ENCODE assay signal across 22 cellular contexts in the genomic region with DNA sequence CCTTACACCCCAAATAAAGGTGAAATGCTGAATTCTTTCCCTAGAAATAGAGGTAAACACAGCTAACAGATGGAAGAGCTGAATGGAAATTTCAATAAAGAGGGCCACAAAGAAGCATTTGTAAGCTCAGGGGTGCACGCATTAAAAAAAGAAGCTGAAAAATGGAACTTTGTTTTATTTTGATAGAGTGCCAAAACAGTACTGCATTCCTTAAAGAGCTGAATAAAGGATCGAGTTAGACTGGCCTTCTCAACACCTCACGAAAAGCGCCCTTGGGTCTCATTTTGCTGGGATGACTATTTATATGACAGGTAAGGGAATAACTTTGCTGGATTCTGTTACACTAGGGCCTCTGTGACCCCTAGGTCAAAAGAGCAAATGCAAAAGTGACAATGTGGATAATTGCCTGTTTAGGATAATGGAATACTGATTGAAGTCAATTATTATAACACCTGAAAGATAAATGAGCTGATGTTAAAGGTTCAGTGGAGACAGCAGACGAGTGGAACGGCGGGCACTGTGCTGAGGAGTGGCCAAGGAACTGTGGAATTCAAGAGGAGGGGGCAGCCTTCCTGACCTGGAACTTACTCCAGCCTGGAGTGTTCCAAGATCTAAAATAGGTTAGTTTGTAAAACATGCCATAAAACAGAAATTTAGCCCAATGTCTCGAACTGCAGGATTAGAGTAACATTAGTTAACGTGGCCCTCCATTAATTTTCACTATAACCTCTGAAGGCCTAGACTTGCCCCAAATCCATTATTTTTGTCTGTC.
DNase-seq lines count a peak whose midpoint lies in the region; ATAC-seq, FAIRE-seq and TF ChIP-seq lines count a peak whose summit lies in the region.
"Had no signal": no experiment of that assay in that cellular context is flagged by ENCODE, and none has a peak within 500 bp of the region (broad histone marks: within the 10 kb centered on the region; RNA-seq: fewer than 3 reads in every experiment).

No MANE protein-coding gene starts in this region.

- H3K9me3 Mint-ChIP-seq in WTC11 (no peaks in the 10 kb centered on the region), endodermal cell (no peaks in the 10 kb centered on the region), natural killer cell (no peaks in the 10 kb centered on the region)
- no peaks in the 10 kb centered on the region for H3K9me3 Mint-ChIP-seq in activated CD4-positive, alpha-beta T cell treated with anti-CD3 and anti-CD28 coated beads, Interleukin-2, amount 10 ng/mL, durations not matched to agents 7 days and 5 days
- H3K9me3 Mint-ChIP-seq: CD4-positive, CD25-positive, alpha-beta regulatory T cell had no signal

- CTCF ChIA-PET in WTC11 (lab: Charles Lee), result no interaction called here
- CTCF ChIA-PET in activated CD4-positive, alpha-beta T cell treated with anti-CD3 and anti-CD28 coated beads, Interleukin-2, amount 10 ng/mL, durations not matched to agents 7 days and 5 days (lab: Charles Lee), result interaction anchor here (0.6 to 0.7 kb wide), 2 partner anchors 9 to 900 kb away, joined by 3 read pairs; no protein-coding TSS in a partner anchor

- intact Hi-C loops in pancreas (cut with DNase I), result no loop called here
- intact Hi-C loops in natural killer cell (cut with micrococcal nuclease), result no loop called here

- H3K4me3 Mint-ChIP-seq in WTC11 (no peak overlapping the region), endodermal cell (no peak overlapping the region), natural killer cell (no peak overlapping the region)
- no peak overlapping the region for H3K4me3 Mint-ChIP-seq in activated CD4-positive, alpha-beta T cell treated with anti-CD3 and anti-CD28 coated beads, Interleukin-2, amount 10 ng/mL, durations not matched to agents 7 days and 5 days
- H3K4me3 Mint-ChIP-seq: B cell; CD4-positive, CD25-positive, alpha-beta regulatory T cell had no signal

- 87 to 89% methylated on average over 7 to 9 of the region's 9 CpGs for WGBS in endodermal cell (ENCODE audit: insufficient coverage in 1 of 2, insufficient read length in 1 of 2), 2 experiments
- 69 to 75% methylated on average over 9 of the region's 9 CpGs for WGBS in pancreas, 2 donors

- peaks cover 9% of the 10 kb centered on the region for H3K4me1 ChIP-seq in endodermal cell (ENCODE audit: control insufficient read depth, insufficient read depth, low read length)
- H3K4me1 ChIP-seq in pancreas, result no peaks in the 10 kb centered on the region
- H3K4me1 ChIP-seq: SJCRH30 had no signal

- no peak for TF ChIP-seq CTCF in WTC11 (IDR thresholded peaks at IDR 0.05)
- no peak for TF ChIP-seq CTCF in endodermal cell (conservative IDR thresholded peaks at IDR 0.05)
- no peak for TF ChIP-seq CTCF in pancreas (IDR thresholded peaks at IDR 0.05)
- no peak for TF ChIP-seq CTCF in natural killer cell (IDR thresholded peaks at IDR 0.05)

- H3K4me1 Mint-ChIP-seq in WTC11 (peaks cover 9% of the 10 kb centered on the region), endodermal cell (peaks cover 21% of the 10 kb centered on the region), natural killer cell (peaks cover 5 to 9% of the 10 kb centered on the region in 2 donors)
- H3K4me1 Mint-ChIP-seq in activated CD4-positive, alpha-beta T cell treated with anti-CD3 and anti-CD28 coated beads, Interleukin-2, amount 10 ng/mL, durations not matched to agents 7 days and 5 days, result peaks cover 17% of the 10 kb centered on the region

- POLR2A ChIA-PET in WTC11 (lab: Charles Lee), result no interaction called here
- POLR2A ChIA-PET in activated CD4-positive, alpha-beta T cell treated with anti-CD3 and anti-CD28 coated beads, Interleukin-2, amount 10 ng/mL, durations not matched to agents 7 days and 5 days (lab: Charles Lee), result no interaction called here

- H3K9ac ChIP-seq in endodermal cell (ENCODE audit: extremely low read depth, low read length, poor library complexity, severe bottlenecking), result no peak overlapping the region
- H3K9ac ChIP-seq: GM23248 had no signal

- H3K36me3 ChIP-seq in endodermal cell (ENCODE audit: control insufficient read depth, insufficient read depth, low read length), result no peaks in the 10 kb centered on the region
- H3K36me3 ChIP-seq in pancreas, result no peaks in the 10 kb centered on the region
- H3K36me3 ChIP-seq: SJCRH30 had no signal

- peak; percentile 26; the same call in 1 of the 2 replicates for ATAC-seq in WTC11
- ATAC-seq in pancreas, result peak in 2 of 4 donors; percentile 25 to 44
- no peak for ATAC-seq in natural killer cell
- ATAC-seq in GM21360 (IDR thresholded peaks at IDR 0.05; ENCODE audit: unreplicated experiment), result no peak
- ATAC-seq: GM12878, K562, Panc1 had no signal

- H3K4me3 ChIP-seq in endodermal cell (ENCODE audit: low read length) (no peak overlapping the region), pancreas (no peak overlapping the region)
- H3K4me3 ChIP-seq: GM12878, GM23248, K562, SJCRH30 had no signal

- H3K27me3 ChIP-seq in endodermal cell (ENCODE audit: control insufficient read depth, insufficient read depth, low read length, poor library complexity, severe bottlenecking) (no peaks in the 10 kb centered on the region), pancreas (no peaks in the 10 kb centered on the region)
- H3K27me3 ChIP-seq: SJCRH30 had no signal

- H3K36me3 Mint-ChIP-seq in WTC11 (no peaks in the 10 kb centered on the region), endodermal cell (ENCODE audit: low read depth) (no peaks in the 10 kb centered on the region), natural killer cell (peaks cover 10% of the 10 kb centered on the region)
- peaks cover 6% of the 10 kb centered on the region for H3K36me3 Mint-ChIP-seq in activated CD4-positive, alpha-beta T cell treated with anti-CD3 and anti-CD28 coated beads, Interleukin-2, amount 10 ng/mL, durations not matched to agents 7 days and 5 days (ENCODE audit: low read depth)

- H3K27ac ChIP-seq in endodermal cell (ENCODE audit: low read depth, low read length), result no peak overlapping the region
- peak overlapping the region in 3 of 4 donors; percentile 3 to 33 (median 31) for H3K27ac ChIP-seq in pancreas
- H3K27ac ChIP-seq: GM23248, SJCRH30 had no signal

- H3K27me3 Mint-ChIP-seq in WTC11 (ENCODE audit: low read depth) (no peaks in the 10 kb centered on the region), endodermal cell (ENCODE audit: insufficient read depth) (no peaks in the 10 kb centered on the region), natural killer cell (ENCODE audit: low read depth in 2 of 2) (peaks cover 50 to 81% of the 10 kb centered on the region in 2 donors)
- H3K27me3 Mint-ChIP-seq in activated CD4-positive, alpha-beta T cell treated with anti-CD3 and anti-CD28 coated beads, Interleukin-2, amount 10 ng/mL, durations not matched to agents 7 days and 5 days, result no peaks in the 10 kb centered on the region
- H3K27me3 Mint-ChIP-seq: B cell; CD4-positive, CD25-positive, alpha-beta regulatory T cell had no signal

- no peak for FAIRE-seq in pancreas (lab: Jason Lieb, UNC)
- FAIRE-seq: GM12878, K562 had no signal

- H3K27ac Mint-ChIP-seq in WTC11 (no peak overlapping the region), endodermal cell (peak overlapping the region; percentile 0), natural killer cell (no peak overlapping the region)
- no peak overlapping the region for H3K27ac Mint-ChIP-seq in activated CD4-positive, alpha-beta T cell treated with anti-CD3 and anti-CD28 coated beads, Interleukin-2, amount 10 ng/mL, durations not matched to agents 7 days and 5 days
- H3K27ac Mint-ChIP-seq: B cell; CD4-positive, CD25-positive, alpha-beta regulatory T cell had no signal

- H3K9me3 ChIP-seq in endodermal cell (ENCODE audit: control insufficient read depth, low read length) (no peaks in the 10 kb centered on the region), pancreas (no peaks in the 10 kb centered on the region)
- H3K9me3 ChIP-seq: SJCRH30 had no signal

- no peak for DNase-seq in WTC11 (ENCODE audit: low spot score)
- no peak for DNase-seq in endodermal cell
- DNase-seq in pancreas, result no peak
- DNase-seq in natural killer cell, result no peak
- no peak for DNase-seq in A172 (ENCODE audit: low spot score)
- no peak for DNase-seq in activated CD4-positive, alpha-beta T cell treated with anti-CD3 and anti-CD28 coated beads, Interleukin-2, amount 10 ng/mL, durations not matched to agents 7 days and 5 days
- DNase-seq: CD4-positive, CD25-positive, alpha-beta regulatory T cell; DMS153; EL; GM23248; HCEC 1CT; NCI-H1105; NCI-H2081; NCI-H2171 treated with DMSO at 0.1 percent for 48 hours; NCI-H446; NCI-H526 treated with DMSO at 0.1 percent for 48 hours; SJCRH30 had no signal

TF ChIP-seq in WTC11, 78 proteins besides CTCF, POLR2A, EP300 and RAD21 (continues in another document):
- TF ChIP-seq HMGA2 (CRISPR knock-in tag; IDR thresholded peaks at IDR 0.05), result no peak
- TF ChIP-seq, protein P1, sequence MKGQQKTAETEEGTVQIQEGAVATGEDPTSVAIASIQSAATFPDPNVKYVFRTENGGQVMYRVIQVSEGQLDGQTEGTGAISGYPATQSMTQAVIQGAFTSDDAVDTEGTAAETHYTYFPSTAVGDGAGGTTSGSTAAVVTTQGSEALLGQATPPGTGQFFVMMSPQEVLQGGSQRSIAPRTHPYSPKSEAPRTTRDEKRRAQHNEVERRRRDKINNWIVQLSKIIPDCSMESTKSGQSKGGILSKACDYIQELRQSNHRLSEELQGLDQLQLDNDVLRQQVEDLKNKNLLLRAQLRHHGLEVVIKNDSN (CRISPR knock-in tag; IDR thresholded peaks at IDR 0.05), result no peak
- TF ChIP-seq, protein P2, sequence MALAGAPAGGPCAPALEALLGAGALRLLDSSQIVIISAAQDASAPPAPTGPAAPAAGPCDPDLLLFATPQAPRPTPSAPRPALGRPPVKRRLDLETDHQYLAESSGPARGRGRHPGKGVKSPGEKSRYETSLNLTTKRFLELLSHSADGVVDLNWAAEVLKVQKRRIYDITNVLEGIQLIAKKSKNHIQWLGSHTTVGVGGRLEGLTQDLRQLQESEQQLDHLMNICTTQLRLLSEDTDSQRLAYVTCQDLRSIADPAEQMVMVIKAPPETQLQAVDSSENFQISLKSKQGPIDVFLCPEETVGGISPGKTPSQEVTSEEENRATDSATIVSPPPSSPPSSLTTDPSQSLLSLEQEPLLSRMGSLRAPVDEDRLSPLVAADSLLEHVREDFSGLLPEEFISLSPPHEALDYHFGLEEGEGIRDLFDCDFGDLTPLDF (CRISPR knock-in tag; IDR thresholded peaks at IDR 0.05), result no peak
- no peak for TF ChIP-seq ELF4 (CRISPR knock-in tag; IDR thresholded peaks at IDR 0.05; ENCODE audit: low read depth)
- TF ChIP-seq, protein P3, sequence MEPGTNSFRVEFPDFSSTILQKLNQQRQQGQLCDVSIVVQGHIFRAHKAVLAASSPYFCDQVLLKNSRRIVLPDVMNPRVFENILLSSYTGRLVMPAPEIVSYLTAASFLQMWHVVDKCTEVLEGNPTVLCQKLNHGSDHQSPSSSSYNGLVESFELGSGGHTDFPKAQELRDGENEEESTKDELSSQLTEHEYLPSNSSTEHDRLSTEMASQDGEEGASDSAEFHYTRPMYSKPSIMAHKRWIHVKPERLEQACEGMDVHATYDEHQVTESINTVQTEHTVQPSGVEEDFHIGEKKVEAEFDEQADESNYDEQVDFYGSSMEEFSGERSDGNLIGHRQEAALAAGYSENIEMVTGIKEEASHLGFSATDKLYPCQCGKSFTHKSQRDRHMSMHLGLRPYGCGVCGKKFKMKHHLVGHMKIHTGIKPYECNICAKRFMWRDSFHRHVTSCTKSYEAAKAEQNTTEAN (CRISPR knock-in tag; IDR thresholded peaks at IDR 0.05), result no peak
- TF ChIP-seq ATF1 (CRISPR knock-in tag; IDR thresholded peaks at IDR 0.05), result no peak
